In genomic region chr9:95389373-95389772, GRCh38 we compare ENCODE assay signal across 1 cellular context.
TF ChIP-seq lines count a peak whose summit lies in the region.

No MANE protein-coding gene starts in this region.

TF ChIP-seq in IMR-90, 13 proteins besides CTCF, POLR2A, EP300 and RAD21:
- no peak for TF ChIP-seq NFE2L2 (IDR thresholded peaks at IDR 0.05; ENCODE audit: low read depth, low read length)
- no peak for TF ChIP-seq ELK1 (IDR thresholded peaks at IDR 0.05; ENCODE audit: borderline replicate concordance, low read depth, low read length)
- no peak for TF ChIP-seq CHD1 (IDR thresholded peaks at IDR 0.05; ENCODE audit: low read depth, low read length)
- no peak for TF ChIP-seq BHLHE40 (IDR thresholded peaks at IDR 0.05; ENCODE audit: low read depth, low read length)
- no peak for TF ChIP-seq RCOR1 (IDR thresholded peaks at IDR 0.05; ENCODE audit: insufficient replicate concordance, low read length)
- no peak for TF ChIP-seq SMC3 (IDR thresholded peaks at IDR 0.05; ENCODE audit: low read depth, low read length)
- TF ChIP-seq FOS (IDR thresholded peaks at IDR 0.05; ENCODE audit: low read depth, low read length), result no peak
- no peak for TF ChIP-seq MAFK (IDR thresholded peaks at IDR 0.05; ENCODE audit: low read depth, low read length)
- no peak for TF ChIP-seq USF2 (IDR thresholded peaks at IDR 0.05; ENCODE audit: low read depth, low read length)
- no peak for TF ChIP-seq CEBPB (IDR thresholded peaks at IDR 0.05; ENCODE audit: low read depth, low read length)
- TF ChIP-seq MAZ (IDR thresholded peaks at IDR 0.05; ENCODE audit: borderline replicate concordance, low read depth, low read length), result no peak
- TF ChIP-seq MXI1 (IDR thresholded peaks at IDR 0.05; ENCODE audit: borderline replicate concordance, low read depth, low read length), result no peak
- TF ChIP-seq RFX5 (IDR thresholded peaks at IDR 0.05; ENCODE audit: low read depth, low read length), result no peak
TF ChIP-seq in IMR-90: peak in this region for 0.
